Comparison of ENCODE assay signal across 10 cellular contexts in genomic region chr1:101645810-101646209, GRCh38.
"Had no signal": no experiment of that assay in that cellular context is flagged by ENCODE, and none has a peak within 500 bp of the region (broad histone marks: within the 10 kb centered on the region; RNA-seq: fewer than 3 reads in every experiment).

No MANE protein-coding gene starts in this region.

- DNase-seq: GM23248, GOT3, H7, H9, HCEC 1CT, HFFc6 had no signal

- H3K9ac ChIP-seq: GM23248 had no signal

- ATAC-seq: GM23338, HCT116 had no signal

- H3K36me3 ChIP-seq: HAP-1 had no signal

- FAIRE-seq: H54 had no signal

- H3K9me3 ChIP-seq: HAP-1 had no signal

- H3K4me3 ChIP-seq: GM23248, GM23338, HAP-1 had no signal

- H3K4me2 ChIP-seq: GM23338 had no signal

- H2AFZ ChIP-seq: GM23248, GM23338 had no signal

- H3K27ac ChIP-seq: GM23248 had no signal
